15 cellular contexts compared by ENCODE assay signal in the genomic region with DNA sequence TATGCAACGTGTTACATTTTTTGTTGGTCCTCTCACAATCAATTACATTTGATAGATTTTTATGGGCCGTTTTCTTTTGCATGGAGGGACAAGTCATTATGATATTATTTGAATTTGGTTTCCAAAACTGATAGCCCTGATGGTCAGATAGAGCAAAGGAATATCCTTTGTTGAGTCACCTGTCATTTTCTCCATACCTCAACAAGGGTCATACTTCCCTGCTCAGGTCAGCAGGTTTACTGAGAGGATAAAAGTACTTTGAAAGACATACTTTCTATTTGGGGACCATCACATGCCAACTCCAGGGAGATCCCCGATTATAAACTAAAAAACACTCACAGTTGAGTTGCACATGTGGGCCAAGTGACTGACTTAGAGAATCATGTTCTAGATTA.
DNase-seq lines count a peak whose midpoint lies in the region; ATAC-seq and TF ChIP-seq lines count a peak whose summit lies in the region.
"Had no signal": no experiment of that assay in that cellular context is flagged by ENCODE, and none has a peak within 500 bp of the region (broad histone marks: within the 10 kb centered on the region; RNA-seq: fewer than 3 reads in every experiment).

No MANE protein-coding gene starts in this region.

- H3F3A ChIP-seq in PC-9 (ENCODE audit: insufficient read depth, low read depth), result peaks cover 50% of the 10 kb centered on the region

- H3K4me2 ChIP-seq in PC-9, result peak overlapping the region; percentile 50

- H3K27me3 ChIP-seq in PC-9 (ENCODE audit: insufficient read depth, low read depth), result no peaks in the 10 kb centered on the region
- H3K27me3 ChIP-seq: right atrium auricular region, vagina had no signal

- peaks cover 4% of the 10 kb centered on the region for H3K36me3 Mint-ChIP-seq in chondrocyte (ENCODE audit: low read depth)
- peaks cover 18% of the 10 kb centered on the region for H3K36me3 Mint-ChIP-seq in neural crest cell (ENCODE audit: low read depth)
- H3K36me3 Mint-ChIP-seq in activated CD4-positive, alpha-beta T cell treated with anti-CD3 and anti-CD28 coated beads, Interleukin-2, amount 10 ng/mL, durations not matched to agents 7 days and 5 days (ENCODE audit: low read depth), result peaks cover 33% of the 10 kb centered on the region

- peaks cover 7% of the 10 kb centered on the region; the same call in 1 of the 2 replicates for H3K9me3 ChIP-seq in PC-9 (ENCODE audit: insufficient read depth, low read depth)
- H3K9me3 ChIP-seq: right atrium auricular region, vagina had no signal

- H3K4me3 Mint-ChIP-seq in chondrocyte (ENCODE audit: unreplicated experiment), result no peak overlapping the region
- H3K4me3 Mint-ChIP-seq in neural crest cell, result no peak overlapping the region
- H3K4me3 Mint-ChIP-seq in activated CD4-positive, alpha-beta T cell treated with anti-CD3 and anti-CD28 coated beads, Interleukin-2, amount 10 ng/mL, durations not matched to agents 7 days and 5 days, result no peak overlapping the region
- H3K4me3 Mint-ChIP-seq: activated naive CD4-positive, alpha-beta T cell treated with anti-CD3 and anti-CD28 coated beads for 36 hours; memory B cell had no signal

- peak overlapping the region; percentile 83 for H3K27ac ChIP-seq in PC-9
- H3K27ac ChIP-seq: right atrium auricular region, vagina had no signal

- TF ChIP-seq CTCF in PC-9 (conservative IDR thresholded peaks at IDR 0.05), result no peak
- TF ChIP-seq CTCF in chondrocyte (IDR thresholded peaks at IDR 0.05), result no peak
- TF ChIP-seq CTCF in neural crest cell (conservative IDR thresholded peaks at IDR 0.05), result no peak

- no peak for ATAC-seq in GM21515 (IDR thresholded peaks at IDR 0.05; ENCODE audit: unreplicated experiment)

- intact Hi-C loops in PC-9 (cut with micrococcal nuclease; ENCODE audit: unreplicated experiment), result loop anchor here (1.0 kb wide), 1 partner anchor 19 kb away; no protein-coding TSS in a partner anchor

- H3K27me3 Mint-ChIP-seq in chondrocyte (ENCODE audit: low read depth) (no peaks in the 10 kb centered on the region), neural crest cell (ENCODE audit: low read depth) (no peaks in the 10 kb centered on the region)
- H3K27me3 Mint-ChIP-seq in activated CD4-positive, alpha-beta T cell treated with anti-CD3 and anti-CD28 coated beads, Interleukin-2, amount 10 ng/mL, durations not matched to agents 7 days and 5 days, result peaks cover 2% of the 10 kb centered on the region
- H3K27me3 Mint-ChIP-seq: memory B cell had no signal

- H3K36me3 ChIP-seq in PC-9 (ENCODE audit: low read depth), result peaks cover 3% of the 10 kb centered on the region; the same call in 1 of the 2 replicates
- H3K36me3 ChIP-seq: right atrium auricular region, vagina had no signal

- DNase-seq in ACHN, result peak; percentile 45
- no peak for DNase-seq in PC-9
- no peak for DNase-seq in chondrocyte (ENCODE audit: low spot score)
- DNase-seq in neural crest cell (ENCODE audit: low read depth, low spot score), result no peak
- no peak for DNase-seq in mesenteric fat pad (ENCODE audit: low spot score)
- DNase-seq in NOMO-1 treated with DMSO at 0.1 percent for 48 hours (lab: John Stamatoyannopoulos, UW; ENCODE audit: unreplicated experiment), result no peak
- no peak for DNase-seq in activated CD4-positive, alpha-beta T cell treated with anti-CD3 and anti-CD28 coated beads, Interleukin-2, amount 10 ng/mL, durations not matched to agents 7 days and 5 days
- DNase-seq: activated naive CD4-positive, alpha-beta T cell treated with anti-CD3 and anti-CD28 coated beads for 36 hours; cortex of kidney; erythroblast; NCI-H2029 treated with DMSO at 0.1 percent for 48 hours had no signal

- POLR2A ChIA-PET in PC-9 (lab: Charles Lee; ENCODE audit: unreplicated experiment), result interaction anchor here (0.5 to 1.2 kb wide), 6 partner anchors 12 to 542 kb away, joined by 3 to 20 read pairs (median 4); no protein-coding TSS in a partner anchor
- POLR2A ChIA-PET in activated CD4-positive, alpha-beta T cell treated with anti-CD3 and anti-CD28 coated beads, Interleukin-2, amount 10 ng/mL, durations not matched to agents 7 days and 5 days (lab: Charles Lee), result no interaction called here

- H3K27ac Mint-ChIP-seq in chondrocyte (ENCODE audit: unreplicated experiment) (peak overlapping the region; percentile 93), neural crest cell (ENCODE audit: unreplicated experiment) (peak overlapping the region; percentile 57)
- H3K27ac Mint-ChIP-seq in activated CD4-positive, alpha-beta T cell treated with anti-CD3 and anti-CD28 coated beads, Interleukin-2, amount 10 ng/mL, durations not matched to agents 7 days and 5 days, result no peak overlapping the region
- H3K27ac Mint-ChIP-seq: activated naive CD4-positive, alpha-beta T cell treated with anti-CD3 and anti-CD28 coated beads for 36 hours; memory B cell had no signal

- no peak overlapping the region for H2AFZ ChIP-seq in PC-9

- in situ Hi-C loops in ACHN (cut with HindIII; ENCODE audit: low pct_ligation_motif_present, low pct_unique_long_range_greater_than_20kb, low sequenced_read_pairs), result no loop called here

- BruUV-seq in PC-9 (replicated peaks; lab: Mats Ljungman, UMichigan), result TSS peak; percentile 89

- H3K4me1 Mint-ChIP-seq in chondrocyte (ENCODE audit: low read depth) (peaks cover 80% of the 10 kb centered on the region), neural crest cell (peaks cover 10% of the 10 kb centered on the region)
- peaks cover 34% of the 10 kb centered on the region for H3K4me1 Mint-ChIP-seq in activated CD4-positive, alpha-beta T cell treated with anti-CD3 and anti-CD28 coated beads, Interleukin-2, amount 10 ng/mL, durations not matched to agents 7 days and 5 days

- H4K20me1 ChIP-seq in PC-9 (ENCODE audit: insufficient read depth), result no peaks in the 10 kb centered on the region

- no peaks in the 10 kb centered on the region for H3K79me2 ChIP-seq in PC-9 (ENCODE audit: low read depth)

- CTCF ChIA-PET in PC-9 (lab: Charles Lee), result interaction anchor here (0.7 kb wide), 1 partner anchor 32 kb away, joined by 10 read pairs; no protein-coding TSS in a partner anchor
- CTCF ChIA-PET in activated CD4-positive, alpha-beta T cell treated with anti-CD3 and anti-CD28 coated beads, Interleukin-2, amount 10 ng/mL, durations not matched to agents 7 days and 5 days (lab: Charles Lee), result interaction anchor here (0.8 kb wide), 1 partner anchor 28 kb away, joined by 3 read pairs; no protein-coding TSS in a partner anchor

- H3K4me1 ChIP-seq in PC-9 (replicated peaks; ENCODE audit: insufficient read depth), result peaks cover 60% of the 10 kb centered on the region
- H3K4me1 ChIP-seq: vagina had no signal

- H3K4me3 ChIP-seq in PC-9, result no peak overlapping the region
- H3K4me3 ChIP-seq: right atrium auricular region, vagina had no signal

- no peaks in the 10 kb centered on the region for H3K9me2 ChIP-seq in PC-9 (ENCODE audit: insufficient read depth)

- no peaks in the 10 kb centered on the region for H3K9me3 Mint-ChIP-seq in chondrocyte (ENCODE audit: low read depth)
- H3K9me3 Mint-ChIP-seq in neural crest cell, result no peaks in the 10 kb centered on the region
- peaks cover 5% of the 10 kb centered on the region for H3K9me3 Mint-ChIP-seq in activated CD4-positive, alpha-beta T cell treated with anti-CD3 and anti-CD28 coated beads, Interleukin-2, amount 10 ng/mL, durations not matched to agents 7 days and 5 days
- H3K9me3 Mint-ChIP-seq: memory B cell had no signal
